ENCODE assay signal across 8 cellular contexts in genomic region chr16:5032748-5033167, GRCh38. TPM values are rescaled to one million over a fixed set of nuclear protein-coding genes. Genes with fewer than 3 reads are reported as not detected.
A peak's percentile ranks its signal among the peaks of the same experiment; 100 is the strongest.
DNase-seq lines count a peak whose midpoint lies in the region; ATAC-seq, FAIRE-seq and TF ChIP-seq lines count a peak whose summit lies in the region.

No MANE protein-coding gene starts in this region.

- no peaks in the 10 kb centered on the region for H3K36me3 ChIP-seq in OCI-LY1 (ENCODE audit: insufficient read depth, low read length)
- peaks cover 0 to 1% of the 10 kb centered on the region in 2 experiments for H3K36me3 ChIP-seq in endothelial cell of umbilical vein (ENCODE audit: control insufficient read depth in 2 of 2, extremely low read depth in 1 of 2, insufficient read depth in 2 of 2, low read length in 2 of 2)

- H4K20me1 ChIP-seq in OCI-LY1 (ENCODE audit: insufficient read depth, low read length) (no peaks in the 10 kb centered on the region), endothelial cell of umbilical vein (replicated peaks; ENCODE audit: control insufficient read depth, extremely low read depth, insufficient read depth, low read length) (no peaks in the 10 kb centered on the region)

- peak overlapping the region; percentile 66; the same call in 1 of the 2 replicates for H3K9ac ChIP-seq in OCI-LY1 (ENCODE audit: low read length)
- peak overlapping the region; percentile 72 for H3K9ac ChIP-seq in endothelial cell of umbilical vein (replicated peaks; ENCODE audit: extremely low read depth, insufficient read depth, low read length)

- POLR2A ChIA-PET in CD4-positive, alpha-beta T cell (lab: Charles Lee) = interaction anchor here (1.0 to 3.0 kb wide), 4 partner anchors 39 to 298 kb away, joined by 3 to 25 read pairs (median 9); partner anchors contain the start of genes ALG1, DNAAF8, EEF2KMT and SEC14L5
- POLR2A ChIA-PET in endothelial cell of umbilical vein (lab: Charles Lee) = no interaction called here

- H3K4me1 ChIP-seq in OCI-LY1 (ENCODE audit: insufficient read depth, low read length, severe bottlenecking) (peaks cover 26% of the 10 kb centered on the region), endothelial cell of umbilical vein (ENCODE audit: control insufficient read depth, extremely low read depth, insufficient read depth, low read length) (peaks cover 12% of the 10 kb centered on the region)

- CTCF ChIA-PET in CD4-positive, alpha-beta T cell (lab: Charles Lee) = no interaction called here
- CTCF ChIA-PET in endothelial cell of umbilical vein (lab: Charles Lee) = interaction anchor here (1.2 to 1.6 kb wide), 2 partner anchors 52 to 59 kb away, joined by 3 to 4 read pairs; no protein-coding TSS in a partner anchor

- intact Hi-C loops in CD4-positive, alpha-beta T cell (cut with DNase I, micrococcal nuclease) = loop anchor here in 1 of 2 experiments (1.0 to 10.0 kb wide), 5 partner anchors 39 to 338 kb away; partner anchors contain the start of genes ALG1, ANKS3, DNAAF8 and GLYR1
- intact Hi-C loops in endothelial cell of umbilical vein (cut with micrococcal nuclease) = loop anchor here (2.0 to 5.0 kb wide), 2 partner anchors 64 to 75 kb away; partner anchors contain the start of genes EEF2KMT and SEC14L5

- no peaks in the 10 kb centered on the region for H3K27me3 Mint-ChIP-seq in CD4-positive, alpha-beta T cell
- peaks cover 8% of the 10 kb centered on the region for H3K27me3 Mint-ChIP-seq in neural crest cell (ENCODE audit: low read depth)

- peak overlapping the region; percentile 68 for H3K27ac Mint-ChIP-seq in CD4-positive, alpha-beta T cell
- H3K27ac Mint-ChIP-seq in neural crest cell (ENCODE audit: unreplicated experiment) = peak overlapping the region; percentile 19

- H3F3A ChIP-seq in OCI-LY1 (ENCODE audit: insufficient read depth, low read length) = no peaks in the 10 kb centered on the region

- H3K27me3 ChIP-seq in CD4-positive, alpha-beta T cell (ENCODE audit: control insufficient read depth, insufficient read depth, low read length) = no peaks in the 10 kb centered on the region
- H3K27me3 ChIP-seq in OCI-LY1 (ENCODE audit: insufficient read depth, low read length) (no peaks in the 10 kb centered on the region), endothelial cell of umbilical vein (ENCODE audit: control insufficient read depth in 2 of 2, insufficient read depth in 2 of 2, low read length in 2 of 2) (no peaks in the 10 kb centered on the region)

- no TSS peak for BruUV-seq in endothelial cell of umbilical vein (replicated peaks; lab: Mats Ljungman, UMichigan)

- H3K4me2 ChIP-seq in OCI-LY1 (ENCODE audit: low read length) (peak overlapping the region; percentile 80), endothelial cell of umbilical vein (ENCODE audit: insufficient read depth, low read length) (peak overlapping the region; percentile 100)

- no peak overlapping the region for H3K27ac ChIP-seq in CD4-positive, alpha-beta T cell (ENCODE audit: low read depth, low read length)
- H3K27ac ChIP-seq in OCI-LY1 (ENCODE audit: low read depth, low read length, poor library complexity, severe bottlenecking) (no peak overlapping the region), endothelial cell of umbilical vein (ENCODE audit: insufficient read depth, low read depth, low read length) (no peak overlapping the region)

- FAIRE-seq in endothelial cell of umbilical vein (lab: Jason Lieb, UNC) = no peak

- dilution Hi-C loops in endothelial cell of umbilical vein (cut with MboI; ENCODE audit: extremely low pct_ligation_motif_present, low sequenced_read_pairs) = no loop called here

- H3K9me3 Mint-ChIP-seq in CD4-positive, alpha-beta T cell = no peaks in the 10 kb centered on the region
- H3K9me3 Mint-ChIP-seq in neural crest cell = no peaks in the 10 kb centered on the region

- H3K9me2 ChIP-seq in OCI-LY1 (ENCODE audit: low read depth, low read length) = no peaks in the 10 kb centered on the region

- no peak overlapping the region for H2AFZ ChIP-seq in OCI-LY1 (ENCODE audit: low read length)
- peak overlapping the region; percentile 99 for H2AFZ ChIP-seq in endothelial cell of umbilical vein (ENCODE audit: low read depth, low read length)

- no peaks in the 10 kb centered on the region for H3K9me3 ChIP-seq in CD4-positive, alpha-beta T cell (ENCODE audit: control insufficient read depth, low read length)
- H3K9me3 ChIP-seq in OCI-LY1 (ENCODE audit: low read length) (no peaks in the 10 kb centered on the region), endothelial cell of umbilical vein (replicated peaks; ENCODE audit: control insufficient read depth, insufficient read depth, low read length) (no peaks in the 10 kb centered on the region)

- H3K36me3 Mint-ChIP-seq in CD4-positive, alpha-beta T cell (ENCODE audit: low read depth) = peaks cover 20% of the 10 kb centered on the region
- no peaks in the 10 kb centered on the region for H3K36me3 Mint-ChIP-seq in neural crest cell (ENCODE audit: low read depth)

- no peaks in the 10 kb centered on the region for H3K79me2 ChIP-seq in OCI-LY1 (ENCODE audit: insufficient read depth, low read length)
- no peaks in the 10 kb centered on the region for H3K79me2 ChIP-seq in endothelial cell of umbilical vein (ENCODE audit: control insufficient read depth, insufficient read depth, low read length)

- H3K9me1 ChIP-seq in endothelial cell of umbilical vein (replicated peaks; ENCODE audit: control insufficient read depth, extremely low read depth, insufficient read depth, low read length) = no peaks in the 10 kb centered on the region

- peaks cover 20% of the 10 kb centered on the region for H3K4me1 Mint-ChIP-seq in CD4-positive, alpha-beta T cell (ENCODE audit: low read depth)
- H3K4me1 Mint-ChIP-seq in neural crest cell = peaks cover 28% of the 10 kb centered on the region

- H3K4me3 Mint-ChIP-seq in CD4-positive, alpha-beta T cell = peak overlapping the region; percentile 81
- peak overlapping the region; percentile 81 for H3K4me3 Mint-ChIP-seq in neural crest cell

- DNase-seq in CD4-positive, alpha-beta T cell = no peak
- DNase-seq in endothelial cell of umbilical vein (ENCODE audit: low read depth, low spot score) (peak; percentile 18), neural crest cell (ENCODE audit: low read depth, low spot score) (no peak), A172 (ENCODE audit: low spot score) (no peak), nucleus accumbens (lab: John Stamatoyannopoulos, UW) (no peak)

- no peak for TF ChIP-seq CTCF in CD4-positive, alpha-beta T cell (IDR thresholded peaks at IDR 0.05)
- TF ChIP-seq CTCF in OCI-LY1 (IDR thresholded peaks at IDR 0.05; ENCODE audit: low read length) (no peak), endothelial cell of umbilical vein (IDR thresholded peaks at IDR 0.05; ENCODE audit: extremely low read depth in 1 of 2, insufficient read depth in 1 of 2, low read depth in 1 of 2, low read length in 2 of 2) (no peak), neural crest cell (conservative IDR thresholded peaks at IDR 0.05) (no peak)

- TF ChIP-seq POLR2A in endothelial cell of umbilical vein (IDR thresholded peaks at IDR 0.05; ENCODE audit: low read depth, low read length) = no peak

- H3K4me3 ChIP-seq in OCI-LY1 (ENCODE audit: low read depth, low read length, poor library complexity, severe bottlenecking) = peak overlapping the region; percentile 88
- peak overlapping the region; percentile 47 to 86 (median 83) for H3K4me3 ChIP-seq in endothelial cell of umbilical vein (replicated peaks in 1 of 3; ENCODE audit: insufficient read depth in 1 of 3, low read depth in 1 of 3, low read length in 3 of 3)

- no peak for ATAC-seq in CD4-positive, alpha-beta T cell (ENCODE audit: poor library complexity)
- no peak for ATAC-seq in HG02610 (IDR thresholded peaks at IDR 0.05; ENCODE audit: unreplicated experiment)
- no peak for ATAC-seq in activated CD4-positive, CD25-positive, alpha-beta regulatory T cell treated with anti-CD3 and anti-CD28 coated beads, Interleukin-2, amount 50 U/mL, for 24 hours

TF ChIP-seq in endothelial cell of umbilical vein, 7 proteins besides CTCF, POLR2A, EP300 and RAD21:
- TF ChIP-seq JUN (IDR thresholded peaks at IDR 0.05; ENCODE audit: borderline replicate concordance, insufficient read depth, insufficient read length, low read depth) = no peak

RNA-seq across cellular contexts. Expression of gene NAGPA, which starts 1.0 kb away (rescaled TPM):
- 10 to 100 TPM; 30.0 to 34.0 TPM for total RNA-seq in CD4-positive, alpha-beta T cell
- total RNA-seq in endothelial cell of umbilical vein (26.3 and 29.9 TPM in 2 replicates), neural crest cell (11.0 and 15.3 TPM in 2 replicates)
- polyA plus RNA-seq in endothelial cell of umbilical vein = 29.6 and 35.2 TPM in 2 replicates
- 18.0 and 25.4 TPM in 2 replicates for polyA plus RNA-seq in endothelial cell of umbilical vein (2011; cell fraction: cytosol; rRNA removed)
- 31.5 and 35.7 TPM in 2 replicates for polyA plus RNA-seq in endothelial cell of umbilical vein (2011; cell fraction: nucleus; rRNA removed)
- 17.0 and 23.4 TPM in 2 replicates for polyA plus RNA-seq in endothelial cell of umbilical vein (2012)
- polyA minus RNA-seq in endothelial cell of umbilical vein = 17.2 and 18.0 TPM in 2 replicates
- 11.9 TPM for polyA minus RNA-seq in endothelial cell of umbilical vein (2011; cell fraction: cytosol; rRNA and poly(A)+ RNA removed)
- 12.4 and 13.3 TPM in 2 replicates for polyA minus RNA-seq in endothelial cell of umbilical vein (2011; cell fraction: nucleus; rRNA and poly(A)+ RNA removed)
- total RNA-seq in A172 (2014; rRNA removed; shearing (Covaris generic)) = 30.0 and 43.0 TPM in 2 replicates

RNA-seq across cellular contexts. Expression of gene C16orf89, which starts 33.0 kb away (rescaled TPM):
- not detected for total RNA-seq in CD4-positive, alpha-beta T cell
- total RNA-seq in endothelial cell of umbilical vein (not detected in 2 replicates), neural crest cell (not detected in 2 replicates)
- polyA plus RNA-seq in endothelial cell of umbilical vein = not detected in 2 replicates
- polyA plus RNA-seq in endothelial cell of umbilical vein (2011; cell fraction: cytosol; rRNA removed) = not detected in 2 replicates
- polyA plus RNA-seq in endothelial cell of umbilical vein (2011; cell fraction: nucleus; rRNA removed) = not detected in 2 replicates
- polyA plus RNA-seq in endothelial cell of umbilical vein (2012) = not detected in 2 replicates
- not detected in 2 replicates for polyA minus RNA-seq in endothelial cell of umbilical vein
- not detected for polyA minus RNA-seq in endothelial cell of umbilical vein (2011; cell fraction: cytosol; rRNA and poly(A)+ RNA removed)
- not detected in 2 replicates for polyA minus RNA-seq in endothelial cell of umbilical vein (2011; cell fraction: nucleus; rRNA and poly(A)+ RNA removed)
- total RNA-seq in A172 (2014; rRNA removed; shearing (Covaris generic)) = not detected in 2 replicates

RNA-seq across cellular contexts. Expression of gene ALG1, which starts 38.9 kb away (rescaled TPM):
- 1 to 10 TPM; 8.9 to 9.0 TPM for total RNA-seq in CD4-positive, alpha-beta T cell
- total RNA-seq in endothelial cell of umbilical vein (33.7 and 37.1 TPM in 2 replicates), neural crest cell (23.2 and 25.2 TPM in 2 replicates)
- polyA plus RNA-seq in endothelial cell of umbilical vein = 43.7 and 46.0 TPM in 2 replicates
- 32.5 and 36.3 TPM in 2 replicates for polyA plus RNA-seq in endothelial cell of umbilical vein (2011; cell fraction: cytosol; rRNA removed)
- 23.9 and 25.9 TPM in 2 replicates for polyA plus RNA-seq in endothelial cell of umbilical vein (2011; cell fraction: nucleus; rRNA removed)
- 24.7 and 30.4 TPM in 2 replicates for polyA plus RNA-seq in endothelial cell of umbilical vein (2012)
- 50.6 and 55.8 TPM in 2 replicates for polyA minus RNA-seq in endothelial cell of umbilical vein
- 34.8 TPM for polyA minus RNA-seq in endothelial cell of umbilical vein (2011; cell fraction: cytosol; rRNA and poly(A)+ RNA removed)
- polyA minus RNA-seq in endothelial cell of umbilical vein (2011; cell fraction: nucleus; rRNA and poly(A)+ RNA removed) = 14.8 and 17.8 TPM in 2 replicates
- total RNA-seq in A172 (2014; rRNA removed; shearing (Covaris generic)) = 39.2 and 48.8 TPM in 2 replicates
